Comparison of ENCODE assay signal across 12 cellular contexts in genomic region chr16:11602321-11602720, GRCh38. TPM values are rescaled to one million over a fixed set of nuclear protein-coding genes. Genes with fewer than 3 reads are reported as not detected.
DNase-seq lines count a peak whose midpoint lies in the region; FAIRE-seq and TF ChIP-seq lines count a peak whose summit lies in the region.
"Had no signal": no experiment of that assay in that cellular context is flagged by ENCODE, and none has a peak within 500 bp of the region (broad histone marks: within the 10 kb centered on the region; RNA-seq: fewer than 3 reads in every experiment).

No MANE protein-coding gene starts in this region.

- H3K4me3 Mint-ChIP-seq in nephron: no peak overlapping the region
- H3K4me3 Mint-ChIP-seq in Calu3 (ENCODE audit: low read depth, unreplicated experiment): no peak overlapping the region
- H3K4me3 Mint-ChIP-seq: activated CD4-positive, alpha-beta T cell treated with anti-CD3 and anti-CD28 coated beads for 36 hours; naive thymus-derived CD4-positive, alpha-beta T cell had no signal

- TF ChIP-seq POLR2A in GM12891 (IDR thresholded peaks at IDR 0.05; ENCODE audit: low read depth, low read length): no peak

- H3K4me1 Mint-ChIP-seq in nephron (peaks cover 51% of the 10 kb centered on the region), Calu3 (ENCODE audit: low read depth, unreplicated experiment) (peaks cover 13% of the 10 kb centered on the region)

- H3K27me3 Mint-ChIP-seq in nephron (ENCODE audit: low read depth): peaks cover 3% of the 10 kb centered on the region
- no peaks in the 10 kb centered on the region for H3K27me3 Mint-ChIP-seq in Calu3 (ENCODE audit: unreplicated experiment)
- H3K27me3 Mint-ChIP-seq: activated CD4-positive, alpha-beta T cell treated with anti-CD3 and anti-CD28 coated beads for 36 hours had no signal

- no peak for TF ChIP-seq CTCF in nephron (IDR thresholded peaks at IDR 0.05; ENCODE audit: unreplicated experiment in 3 of 3)
- TF ChIP-seq CTCF in Calu3 (IDR thresholded peaks at IDR 0.05; ENCODE audit: unreplicated experiment): no peak

- H3K27ac Mint-ChIP-seq in nephron: peak overlapping the region; percentile 93 to 99 (median 95)
- no peak overlapping the region for H3K27ac Mint-ChIP-seq in Calu3 (ENCODE audit: unreplicated experiment)
- H3K27ac Mint-ChIP-seq: activated CD4-positive, alpha-beta T cell treated with anti-CD3 and anti-CD28 coated beads for 36 hours had no signal

- H3K9me3 Mint-ChIP-seq in nephron: no peaks in the 10 kb centered on the region
- H3K9me3 Mint-ChIP-seq in Calu3 (ENCODE audit: low read depth, unreplicated experiment): no peaks in the 10 kb centered on the region
- H3K9me3 Mint-ChIP-seq: naive thymus-derived CD4-positive, alpha-beta T cell had no signal

- BruUV-seq in Calu3 (replicated peaks; lab: Mats Ljungman, UMichigan): no TSS peak

- no peaks in the 10 kb centered on the region for H3K36me3 Mint-ChIP-seq in nephron (ENCODE audit: low read depth)
- peaks cover 2% of the 10 kb centered on the region for H3K36me3 Mint-ChIP-seq in Calu3 (ENCODE audit: insufficient read depth, unreplicated experiment)
- H3K36me3 Mint-ChIP-seq: naive thymus-derived CD4-positive, alpha-beta T cell had no signal

- no peak for DNase-seq in GM12891 (ENCODE audit: insufficient read length, low spot score)
- DNase-seq in NCI-H1694 (lab: John Stamatoyannopoulos, UW): peak; percentile 61
- DNase-seq in NCI-H526 treated with DMSO at 0.1 percent for 48 hours (lab: John Stamatoyannopoulos, UW): peak; percentile 94
- DNase-seq in Calu3: no peak
- no peak for DNase-seq in inferior parietal cortex (ENCODE audit: extremely low spot score)
- DNase-seq in islet precursor cell: no peak
- DNase-seq: activated CD4-positive, alpha-beta T cell treated with anti-CD3 and anti-CD28 coated beads for 36 hours; activated CD8-positive, alpha-beta memory T cell treated with anti-CD3 and anti-CD28 coated beads, Interleukin-2, amount 50 U/mL, for 4 hours; foreskin melanocyte; naive thymus-derived CD4-positive, alpha-beta T cell; NCI-H1436 treated with DMSO at 0.1 percent for 48 hours had no signal

- intact Hi-C loops in Calu3 (cut with micrococcal nuclease; ENCODE audit: unreplicated experiment): no loop called here

- CTCF ChIA-PET in Calu3 (lab: Charles Lee): interaction anchor here (0.7 kb wide), 1 partner anchor 23 kb away, joined by 4 read pairs; no protein-coding TSS in a partner anchor

- peak; percentile 5 for FAIRE-seq in GM12891 (lab: Jason Lieb, UNC)

TF ChIP-seq in GM12891, 5 proteins besides CTCF, POLR2A, EP300 and RAD21:
- TF ChIP-seq SPI1 (IDR thresholded peaks at IDR 0.05; ENCODE audit: low read depth, low read length) (no peak), POLR2AphosphoS5 (IDR thresholded peaks at IDR 0.05; ENCODE audit: low read depth, low read length) (no peak), POU2F2 (IDR thresholded peaks at IDR 0.05; ENCODE audit: low read depth, low read length) (no peak), PAX5 (IDR thresholded peaks at IDR 0.05; ENCODE audit: insufficient read depth, low read length, severe bottlenecking) (no peak), TAF1 (IDR thresholded peaks at IDR 0.05; ENCODE audit: low read depth, low read length) (no peak)

RNA-seq across cellular contexts. Expression of gene LITAF, which starts 15.6 kb away (rescaled TPM):
- 159 TPM for polyA plus RNA-seq in GM12891 (2012; ENCODE audit: low read depth, missing spikeins)
- total RNA-seq in Calu3 (2022): 328 and 443 TPM in 2 replicates

Comparison
In these comparisons a context has a peak if more than half of its experiments do, and no peak if none do; other contexts are left out.
1. DNase-seq: peak in NCI-H1694 (single experiment) and NCI-H526 treated with DMSO at 0.1 percent for 48 hours (single experiment); none in GM12891 (single experiment), Calu3 (single experiment), inferior parietal cortex (single experiment) and islet precursor cell (single experiment).